Comparison of ENCODE assay signal across 7 cellular contexts in genomic region chr11:94129505-94130335, GRCh38. TPM values are rescaled to one million over a fixed set of nuclear protein-coding genes. Genes with fewer than 3 reads are reported as not detected.
DNase-seq lines count a peak whose midpoint lies in the region; ATAC-seq and TF ChIP-seq lines count a peak whose summit lies in the region.

No MANE protein-coding gene starts in this region.

- no peak for DNase-seq in NB4 (ENCODE audit: low read depth)
- DNase-seq in coronary artery (ENCODE audit: low spot score) = no peak
- peak; percentile 18 for DNase-seq in mucosa of gallbladder (ENCODE audit: low spot score)
- DNase-seq in DMS153 (lab: John Stamatoyannopoulos, UW) = no peak
- no peak for DNase-seq in T-helper 9 cell
- no peak for DNase-seq in NK-92 (lab: John Stamatoyannopoulos, UW; ENCODE audit: unreplicated experiment)

- H3K27ac ChIP-seq in coronary artery = peak overlapping the region; percentile 83 to 98

- no peak for TF ChIP-seq CTCF in NB4 (IDR thresholded peaks at IDR 0.05; ENCODE audit: low read depth, low read length)
- no peak for TF ChIP-seq CTCF in coronary artery (IDR thresholded peaks at IDR 0.05)

- TF ChIP-seq POLR2A in NB4 (IDR thresholded peaks at IDR 0.05; ENCODE audit: extremely low read depth, insufficient read length) = no peak

- peak; percentile 54 for ATAC-seq in GM21367 (IDR thresholded peaks at IDR 0.05; ENCODE audit: unreplicated experiment)

- H3K4me3 ChIP-seq in NB4 (ENCODE audit: low read depth, low read length) (peak overlapping the region; percentile 78), coronary artery (peak overlapping the region; percentile 89)

RNA-seq across cellular contexts. Expression of gene PANX1, which starts 1.1 kb away (rescaled TPM):
- 13.5 TPM for total RNA-seq in mucosa of gallbladder
